16 cellular contexts compared by ENCODE assay signal in the genomic region with DNA sequence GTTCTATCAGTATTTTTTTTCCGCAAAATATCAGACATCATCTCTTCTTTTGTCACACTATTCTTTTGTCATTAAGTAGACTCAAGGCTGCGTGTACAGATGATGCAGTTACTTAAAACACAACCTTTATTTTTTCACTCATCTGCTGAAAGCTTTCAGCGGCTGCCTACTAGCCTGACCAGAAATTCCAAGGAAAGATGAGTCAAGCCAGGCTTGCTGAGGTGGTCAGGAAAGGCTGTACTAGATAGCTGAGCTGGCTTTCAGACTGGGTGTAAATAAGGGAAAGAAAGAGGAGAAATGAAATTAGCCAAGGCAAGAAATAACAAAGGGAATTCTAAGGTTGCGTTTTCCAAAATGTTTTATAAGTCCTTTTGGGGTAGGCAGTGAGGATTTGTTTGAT. TPM values are rescaled to one million over a fixed set of nuclear protein-coding genes. Genes with fewer than 3 reads are reported as not detected.
A peak's percentile ranks its signal among the peaks of the same experiment; 100 is the strongest.
DNase-seq lines count a peak whose midpoint lies in the region; ATAC-seq and TF ChIP-seq lines count a peak whose summit lies in the region.
"Had no signal": no experiment of that assay in that cellular context is flagged by ENCODE, and none has a peak within 500 bp of the region (broad histone marks: within the 10 kb centered on the region; RNA-seq: fewer than 3 reads in every experiment).

No MANE protein-coding gene starts in this region.

- peaks cover 6% of the 10 kb centered on the region for H3K36me3 Mint-ChIP-seq in activated naive CD8-positive, alpha-beta T cell treated with anti-CD3 and anti-CD28 coated beads, Interleukin-2, amount 50 U/mL, for 24 hours (ENCODE audit: low read depth)

- no peak overlapping the region for H3K27ac ChIP-seq in WERI-Rb-1

- no peaks in the 10 kb centered on the region for H3K9me3 Mint-ChIP-seq in activated naive CD8-positive, alpha-beta T cell treated with anti-CD3 and anti-CD28 coated beads, Interleukin-2, amount 50 U/mL, for 24 hours
- H3K9me3 Mint-ChIP-seq: activated T-helper 1 cell treated with anti-CD3 and anti-CD28 coated beads, Interleukin-12 subunit alpha, Interleukin-12 subunit beta, Interleukin-2, Interleukin-4 antibody, amounts not matched to agents 30 ng/mL and 10 ng/mL and 1 ng/mL, durations not matched to agents 14 hours and 24 hours and 36 hours had no signal

- H3K27ac Mint-ChIP-seq in activated naive CD8-positive, alpha-beta T cell treated with anti-CD3 and anti-CD28 coated beads, Interleukin-2, amount 50 U/mL, for 24 hours, result no peak overlapping the region
- H3K27ac Mint-ChIP-seq: activated T-helper 1 cell treated with anti-CD3 and anti-CD28 coated beads, Interleukin-12 subunit alpha, Interleukin-12 subunit beta, Interleukin-2, Interleukin-4 antibody, amounts not matched to agents 30 ng/mL and 10 ng/mL and 1 ng/mL, durations not matched to agents 14 hours and 24 hours and 36 hours had no signal

- TF ChIP-seq CTCF in fibroblast of pulmonary artery (IDR thresholded peaks at IDR 0.05; ENCODE audit: low read length, missing control alignments), result no peak
- TF ChIP-seq CTCF in WERI-Rb-1 (IDR thresholded peaks at IDR 0.05; ENCODE audit: low read depth, low read length), result no peak

- H3K27me3 Mint-ChIP-seq in activated naive CD8-positive, alpha-beta T cell treated with anti-CD3 and anti-CD28 coated beads, Interleukin-2, amount 50 U/mL, for 24 hours, result no peaks in the 10 kb centered on the region

- H3K27me3 ChIP-seq in WERI-Rb-1 (ENCODE audit: insufficient read depth, low read depth, severe bottlenecking), result no peaks in the 10 kb centered on the region

- DNase-seq in HT1080 (ENCODE audit: low read depth) (peak; percentile 76), fibroblast of pulmonary artery (ENCODE audit: low read depth) (peak; percentile 39), skeletal muscle cell (ENCODE audit: low read depth) (peak; percentile 24), WERI-Rb-1 (no peak)
- DNase-seq in activated naive CD8-positive, alpha-beta T cell treated with anti-CD3 and anti-CD28 coated beads, Interleukin-2, amount 50 U/mL, for 24 hours, result no peak
- DNase-seq: activated CD4-positive, alpha-beta T cell treated with anti-CD3 and anti-CD28 coated beads, Interleukin-2, amount 50 U/mL, for 1 hour; DMS79; left cardiac atrium; NCI-H2081; NCI-H774; retina; SHP77; stimulated activated CD4-positive, alpha-beta T cell treated with anti-CD3 and anti-CD28 coated beads, Interleukin-2, amount 100 ng/mL, for 48 hours had no signal

- H3K9me3 ChIP-seq in WERI-Rb-1 (ENCODE audit: severe bottlenecking), result no peaks in the 10 kb centered on the region

- H3K36me3 ChIP-seq in WERI-Rb-1, result no peaks in the 10 kb centered on the region

- ATAC-seq in activated naive CD8-positive, alpha-beta T cell treated with anti-CD3 and anti-CD28 coated beads, Interleukin-2, amount 50 U/mL, for 24 hours, result no peak
- ATAC-seq in HG02571 (IDR thresholded peaks at IDR 0.05; ENCODE audit: unreplicated experiment) (no peak), GM21723 (IDR thresholded peaks at IDR 0.05; ENCODE audit: unreplicated experiment) (no peak)

- H3K4me3 Mint-ChIP-seq in activated naive CD8-positive, alpha-beta T cell treated with anti-CD3 and anti-CD28 coated beads, Interleukin-2, amount 50 U/mL, for 24 hours, result peak overlapping the region; percentile 34
- H3K4me3 Mint-ChIP-seq: activated T-helper 1 cell treated with anti-CD3 and anti-CD28 coated beads, Interleukin-12 subunit alpha, Interleukin-12 subunit beta, Interleukin-2, Interleukin-4 antibody, amounts not matched to agents 30 ng/mL and 10 ng/mL and 1 ng/mL, durations not matched to agents 14 hours and 24 hours and 36 hours had no signal

- H3K4me3 ChIP-seq in fibroblast of pulmonary artery (replicated peaks; ENCODE audit: low read depth, low read length), result no peak overlapping the region
- no peak overlapping the region for H3K4me3 ChIP-seq in skeletal muscle cell (ENCODE audit: low read depth, low read length)
- no peak overlapping the region for H3K4me3 ChIP-seq in WERI-Rb-1 (ENCODE audit: low read depth, low read length)

- H3K4me1 Mint-ChIP-seq in activated naive CD8-positive, alpha-beta T cell treated with anti-CD3 and anti-CD28 coated beads, Interleukin-2, amount 50 U/mL, for 24 hours, result peaks cover 61% of the 10 kb centered on the region

RNA-seq across cellular contexts. Expression of a gene that starts 17.9 kb away (rescaled TPM):
- 25.2 and 26.3 TPM in 2 replicates for total RNA-seq in HT1080 (2014; rRNA removed; shearing (Covaris generic))
- 25.7 and 31.5 TPM in 2 replicates for polyA plus RNA-seq in HT1080 (2015; cell fraction: cytosol; rRNA removed)
- polyA plus RNA-seq in HT1080 (2015; cell fraction: nucleus; rRNA removed), result 35.7 and 40.5 TPM in 2 replicates

Comparison
In these comparisons a context has a peak if more than half of its experiments do, and no peak if none do; other contexts are left out.
1. DNase-seq: peak in HT1080 (single experiment), fibroblast of pulmonary artery (single experiment) and skeletal muscle cell (single experiment); none in activated naive CD8-positive, alpha-beta T cell treated with anti-CD3 and anti-CD28 coated beads, Interleukin-2, amount 50 U/mL, for 24 hours (single experiment) and WERI-Rb-1 (single experiment).